Comparison of ENCODE assay signal across 16 cellular contexts in genomic region chrX:21947671-21948070, GRCh38. TPM values are rescaled to one million over a fixed set of nuclear protein-coding genes. Genes with fewer than 3 reads are reported as not detected.
DNase-seq lines count a peak whose midpoint lies in the region; ATAC-seq, FAIRE-seq and TF ChIP-seq lines count a peak whose summit lies in the region.
"Had no signal": no experiment of that assay in that cellular context is flagged by ENCODE, and none has a peak within 500 bp of the region (broad histone marks: within the 10 kb centered on the region; RNA-seq: fewer than 3 reads in every experiment).

No MANE protein-coding gene starts in this region.

- H3K27ac ChIP-seq in astrocyte (ENCODE audit: low read depth, low read length) (peak overlapping the region; percentile 62), mesenchymal stem cell (ENCODE audit: low read length, poor library complexity, severe bottlenecking) (peak overlapping the region; percentile 47), transverse colon (peak overlapping the region; percentile 7 to 45 (median 27)), upper lobe of right lung (no peak overlapping the region)
- H3K27ac ChIP-seq: KMS-11 had no signal

- no peak overlapping the region for H3K23ac ChIP-seq in mesenchymal stem cell (ENCODE audit: low read length in 2 of 2)

- 58% methylated on average over 4 of the region's 6 CpGs for WGBS in mesenchymal stem cell
- WGBS in transverse colon (ENCODE audit: low coverage in 1 of 2), 2 donors: 48% methylated on average over 6 of the region's 6 CpGs; no CpG with 5 or more reads in 1 of the 2 donors

- H3K18ac ChIP-seq in mesenchymal stem cell (ENCODE audit: low read depth in 1 of 2, low read length in 2 of 2): no peak overlapping the region

- TF ChIP-seq CTCF in astrocyte (IDR thresholded peaks at IDR 0.05; ENCODE audit: insufficient read depth, low read depth, low read length): no peak
- no peak for TF ChIP-seq CTCF in transverse colon (IDR thresholded peaks at IDR 0.05)
- TF ChIP-seq CTCF in upper lobe of right lung (IDR thresholded peaks at IDR 0.05): no peak

- no peak for FAIRE-seq in astrocyte (lab: Jason Lieb, UNC)
- FAIRE-seq: kidney had no signal

- H3K36me3 ChIP-seq in astrocyte (ENCODE audit: insufficient read depth, low read length): no peaks in the 10 kb centered on the region
- H3K36me3 ChIP-seq in mesenchymal stem cell (ENCODE audit: control insufficient read depth in 1 of 2, insufficient read depth in 2 of 2, low read depth in 1 of 2, low read length in 2 of 2): no peaks in the 10 kb centered on the region
- H3K36me3 ChIP-seq in transverse colon: no peaks in the 10 kb centered on the region
- H3K36me3 ChIP-seq in upper lobe of right lung: no peaks in the 10 kb centered on the region
- H3K36me3 ChIP-seq: thyroid gland had no signal

- H3K4me1 ChIP-seq in astrocyte (ENCODE audit: insufficient read depth, low read length) (peaks cover 42% of the 10 kb centered on the region), mesenchymal stem cell (ENCODE audit: control insufficient read depth, insufficient read depth, low read depth, low read length) (peaks cover 9% of the 10 kb centered on the region), transverse colon (peaks cover 2 to 28% (median 6%) of the 10 kb centered on the region in 4 donors), upper lobe of right lung (peaks cover 6% of the 10 kb centered on the region)

- no peak overlapping the region for H3K27ac Mint-ChIP-seq in activated naive CD8-positive, alpha-beta T cell
- no peak overlapping the region for H3K27ac Mint-ChIP-seq in activated naive CD8-positive, alpha-beta T cell treated with anti-CD3 and anti-CD28 coated beads for 36 hours
- peak overlapping the region; percentile 79 for H3K27ac Mint-ChIP-seq in astrocyte (ENCODE audit: unreplicated experiment)
- H3K27ac Mint-ChIP-seq: dendritic cell treated with granulocyte-macrophage colony-stimulating factor and Interleukin-4, amounts not matched to agents 40 ng/mL and 50 ng/mL, for 4 days had no signal

- no peak overlapping the region for H2BK5ac ChIP-seq in mesenchymal stem cell (ENCODE audit: low read depth, low read length, poor library complexity, severe bottlenecking)

- no peak overlapping the region for H4K8ac ChIP-seq in mesenchymal stem cell (ENCODE audit: low read length)

- no peaks in the 10 kb centered on the region for H3K9me3 Mint-ChIP-seq in activated naive CD8-positive, alpha-beta T cell (ENCODE audit: low read depth)
- no peaks in the 10 kb centered on the region for H3K9me3 Mint-ChIP-seq in activated naive CD8-positive, alpha-beta T cell treated with anti-CD3 and anti-CD28 coated beads for 36 hours
- no peaks in the 10 kb centered on the region for H3K9me3 Mint-ChIP-seq in astrocyte (ENCODE audit: unreplicated experiment)
- H3K9me3 Mint-ChIP-seq: dendritic cell treated with granulocyte-macrophage colony-stimulating factor and Interleukin-4, amounts not matched to agents 40 ng/mL and 50 ng/mL, for 4 days had no signal

- H2BK15ac ChIP-seq in mesenchymal stem cell (ENCODE audit: low read depth, poor library complexity, severe bottlenecking): no peak overlapping the region

- no peaks in the 10 kb centered on the region for H3K79me1 ChIP-seq in mesenchymal stem cell (replicated peaks; ENCODE audit: low read length, poor library complexity, severe bottlenecking)

- peak overlapping the region; percentile 34 for H2BK120ac ChIP-seq in mesenchymal stem cell (ENCODE audit: low read depth, low read length)

- no peak overlapping the region for H4K91ac ChIP-seq in mesenchymal stem cell (ENCODE audit: low read length)

- H3K9me3 ChIP-seq in astrocyte (ENCODE audit: insufficient read depth, low read depth, low read length) (no peaks in the 10 kb centered on the region), mesenchymal stem cell (ENCODE audit: control insufficient read depth, low read length) (no peaks in the 10 kb centered on the region), transverse colon (no peaks in the 10 kb centered on the region), upper lobe of right lung (no peaks in the 10 kb centered on the region)
- H3K9me3 ChIP-seq: thyroid gland had no signal

- peak overlapping the region; percentile 4 for H3K4me3 Mint-ChIP-seq in activated naive CD8-positive, alpha-beta T cell
- H3K4me3 Mint-ChIP-seq in activated naive CD8-positive, alpha-beta T cell treated with anti-CD3 and anti-CD28 coated beads for 36 hours: no peak overlapping the region
- H3K4me3 Mint-ChIP-seq in astrocyte (ENCODE audit: unreplicated experiment): no peak overlapping the region
- H3K4me3 Mint-ChIP-seq: dendritic cell treated with granulocyte-macrophage colony-stimulating factor and Interleukin-4, amounts not matched to agents 40 ng/mL and 50 ng/mL, for 4 days had no signal

- peaks cover 68% of the 10 kb centered on the region for H4K20me1 ChIP-seq in astrocyte (ENCODE audit: insufficient read depth, low read length)

- TF ChIP-seq POLR2A in transverse colon (IDR thresholded peaks at IDR 0.05): no peak

- in situ Hi-C loops in transverse colon (cut with MboI; ENCODE audit: low pct_ligation_motif_present in 1 of 4, low pct_unique_long_range_greater_than_20kb in 1 of 4, low sequenced_read_pairs in 3 of 4): loop anchor here in 1 of 4 donors (25.0 kb wide), 1 partner anchor 110 kb away; the partner anchor contains the start of gene MBTPS2

- no peak overlapping the region for H2BK12ac ChIP-seq in mesenchymal stem cell (ENCODE audit: low read length in 2 of 2)

- H3K4me2 ChIP-seq in astrocyte (ENCODE audit: low read length) (peak overlapping the region; percentile 77), mesenchymal stem cell (ENCODE audit: low read length, poor library complexity, severe bottlenecking) (no peak overlapping the region)
- H3K4me2 ChIP-seq: KMS-11 had no signal

- peak overlapping the region; percentile 45 for H2AK5ac ChIP-seq in mesenchymal stem cell (ENCODE audit: low read length, severe bottlenecking)

- no peak overlapping the region for H3K14ac ChIP-seq in mesenchymal stem cell (ENCODE audit: low read length in 2 of 2)

- no peak for TF ChIP-seq EP300 in transverse colon (IDR thresholded peaks at IDR 0.05; ENCODE audit: low read depth)

- intact Hi-C loops in transverse colon (cut with DNase I; ENCODE audit: low total_unique reads) (no loop called here), upper lobe of right lung (cut with DNase I) (no loop called here)

- H3K9ac ChIP-seq in astrocyte (ENCODE audit: low read length) (peak overlapping the region; percentile 60), mesenchymal stem cell (ENCODE audit: low read length) (peak overlapping the region; percentile 28)
- H3K9ac ChIP-seq: KMS-11 had no signal

- peaks cover 95% of the 10 kb centered on the region for H3K79me2 ChIP-seq in astrocyte (ENCODE audit: insufficient read depth, low read length)

- H3K4me1 Mint-ChIP-seq in activated naive CD8-positive, alpha-beta T cell (ENCODE audit: low read depth): peaks cover 55% of the 10 kb centered on the region
- peaks cover 42% of the 10 kb centered on the region for H3K4me1 Mint-ChIP-seq in activated naive CD8-positive, alpha-beta T cell treated with anti-CD3 and anti-CD28 coated beads for 36 hours
- peaks cover 38% of the 10 kb centered on the region for H3K4me1 Mint-ChIP-seq in astrocyte (ENCODE audit: low read depth, unreplicated experiment)

- ATAC-seq in upper lobe of right lung: no peak

- H3K36me3 Mint-ChIP-seq in activated naive CD8-positive, alpha-beta T cell: peaks cover 4% of the 10 kb centered on the region
- H3K36me3 Mint-ChIP-seq in activated naive CD8-positive, alpha-beta T cell treated with anti-CD3 and anti-CD28 coated beads for 36 hours: peaks cover 38% of the 10 kb centered on the region
- H3K36me3 Mint-ChIP-seq in astrocyte (ENCODE audit: low read depth, unreplicated experiment): no peaks in the 10 kb centered on the region

- DNase-seq in activated naive CD8-positive, alpha-beta T cell treated with anti-CD3 and anti-CD28 coated beads for 36 hours: no peak
- DNase-seq in astrocyte (ENCODE audit: low read depth) (no peak), mesenchymal stem cell (no peak), transverse colon (no peak), GM03348 (ENCODE audit: low spot score) (no peak), upper lobe of right lung (no peak), DMS53 treated with DMSO at 0.1 percent for 48 hours (lab: John Stamatoyannopoulos, UW; ENCODE audit: unreplicated experiment) (no peak)
- DNase-seq: amygdala, DMS53, kidney, NCI-H1930, NCI-H526 treated with DMSO at 0.1 percent for 48 hours, thyroid gland had no signal

- H3K27me3 ChIP-seq in astrocyte (ENCODE audit: insufficient read depth, low read length): no peaks in the 10 kb centered on the region
- H3K27me3 ChIP-seq in mesenchymal stem cell (ENCODE audit: control insufficient read depth in 1 of 2, insufficient read depth in 1 of 2, low read length in 2 of 2): no peaks in the 10 kb centered on the region
- H3K27me3 ChIP-seq in transverse colon: no peaks in the 10 kb centered on the region
- H3K27me3 ChIP-seq in upper lobe of right lung: no peaks in the 10 kb centered on the region
- H3K27me3 ChIP-seq: thyroid gland had no signal

- H3K4me3 ChIP-seq in astrocyte (ENCODE audit: insufficient read depth, low read depth, low read length) (no peak overlapping the region), mesenchymal stem cell (ENCODE audit: insufficient read depth in 1 of 2, low read depth in 1 of 2, low read length in 2 of 2) (peak overlapping the region in 1 of 2 experiments; percentile 27), transverse colon (no peak overlapping the region), upper lobe of right lung (no peak overlapping the region)
- H3K4me3 ChIP-seq: thyroid gland had no signal

- H2AFZ ChIP-seq in astrocyte (ENCODE audit: low read depth, low read length) (no peak overlapping the region), mesenchymal stem cell (ENCODE audit: low read depth, low read length) (no peak overlapping the region)

- H3K27me3 Mint-ChIP-seq in activated naive CD8-positive, alpha-beta T cell: no peaks in the 10 kb centered on the region
- H3K27me3 Mint-ChIP-seq in activated naive CD8-positive, alpha-beta T cell treated with anti-CD3 and anti-CD28 coated beads for 36 hours: no peaks in the 10 kb centered on the region
- no peaks in the 10 kb centered on the region for H3K27me3 Mint-ChIP-seq in astrocyte (ENCODE audit: low read depth, unreplicated experiment)
- H3K27me3 Mint-ChIP-seq: dendritic cell treated with granulocyte-macrophage colony-stimulating factor and Interleukin-4, amounts not matched to agents 40 ng/mL and 50 ng/mL, for 4 days had no signal

- no peak overlapping the region for H3K4ac ChIP-seq in mesenchymal stem cell (ENCODE audit: low read depth in 1 of 2, low read length in 2 of 2)

RNA-seq across cellular contexts. Expression of gene SMS, which starts 7.2 kb away (rescaled TPM):
- 100 to 1,000 TPM; 202 to 206 TPM for total RNA-seq in activated naive CD8-positive, alpha-beta T cell treated with anti-CD3 and anti-CD28 coated beads for 36 hours
- total RNA-seq in astrocyte (134 and 187 TPM in 2 replicates), transverse colon (10 to 100 TPM; 32.4 to 95.4 (median 43.8) TPM), upper lobe of right lung (53.4 TPM)
- 63.7 TPM for polyA plus RNA-seq in mesenchymal stem cell (2013, experiment 1 of 2)
- polyA plus RNA-seq in mesenchymal stem cell (2013, experiment 2 of 2): 65.0 TPM
